1 cellular context compared by ENCODE assay signal in genomic region chr6:84260926-84261325, GRCh38.
TF ChIP-seq lines count a peak whose summit lies in the region.

No MANE protein-coding gene starts in this region.

TF ChIP-seq in K562, 482 proteins besides CTCF, POLR2A, EP300 and RAD21 (continued from another document):
- no peak for TF ChIP-seq MYNN (IDR thresholded peaks at IDR 0.05)
- no peak for TF ChIP-seq MYNN (CRISPR knock-in tag; IDR thresholded peaks at IDR 0.05)
- no peak for TF ChIP-seq HIVEP1 (CRISPR knock-in tag; IDR thresholded peaks at IDR 0.05)
- no peak for TF ChIP-seq TGIF2 (CRISPR knock-in tag; IDR thresholded peaks at IDR 0.05)
- TF ChIP-seq SREBF2 (CRISPR knock-in tag; IDR thresholded peaks at IDR 0.05) = no peak
TF ChIP-seq in K562: peak in this region for 0.
